10 cellular contexts compared by ENCODE assay signal in the genomic region with DNA sequence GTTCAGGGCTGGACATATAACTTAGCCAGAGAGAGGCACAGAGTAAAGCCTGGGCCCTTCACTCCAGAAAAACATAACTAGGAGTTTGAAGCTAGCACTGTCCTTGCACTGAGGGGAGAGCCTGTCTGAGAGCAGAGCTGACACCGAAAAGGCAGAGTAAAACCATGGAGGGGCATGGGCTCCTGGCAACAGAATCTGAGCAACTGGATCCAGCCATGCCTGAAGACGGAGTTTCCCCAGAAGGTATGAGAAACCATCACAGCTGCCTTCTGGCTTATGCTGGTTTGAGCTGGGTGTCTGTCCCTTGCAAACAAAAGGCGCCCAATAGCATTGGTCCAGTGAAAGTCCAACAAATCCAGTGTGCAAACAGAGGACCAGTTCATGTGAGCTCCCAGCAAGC.
"Had no signal": no experiment of that assay in that cellular context is flagged by ENCODE, and none has a peak within 500 bp of the region (broad histone marks: within the 10 kb centered on the region; RNA-seq: fewer than 3 reads in every experiment).

No MANE protein-coding gene starts in this region.

- H2AFZ ChIP-seq: GM23248, GM23338 had no signal

- H3K9ac ChIP-seq: GM23248 had no signal

- H3K4me2 ChIP-seq: GM23338 had no signal

- H3K4me1 ChIP-seq: HAP-1 had no signal

- H3K36me3 ChIP-seq: HAP-1 had no signal

- FAIRE-seq: H1, H54 had no signal

- DNase-seq: GM23248, GOT3, H7, H9, HCEC 1CT, HFFc6 had no signal

- H3K27ac ChIP-seq: GM23248 had no signal

- H3K9me3 ChIP-seq: HAP-1 had no signal

- H3K4me3 ChIP-seq: GM23248, GM23338, HAP-1 had no signal

- ATAC-seq: GM23338 had no signal
